Comparison of ENCODE assay signal across 8 cellular contexts in genomic region chr11:62171261-62171723, GRCh38. TPM values are rescaled to one million over a fixed set of nuclear protein-coding genes. Genes with fewer than 3 reads are reported as not detected.
DNase-seq lines count a peak whose midpoint lies in the region; ATAC-seq, FAIRE-seq and TF ChIP-seq lines count a peak whose summit lies in the region.

No MANE protein-coding gene starts in this region.

- DNase-seq in CD1c-positive myeloid dendritic cell (ENCODE audit: extremely low spot score) (peak; percentile 85), HT1080 (ENCODE audit: low read depth) (peak; percentile 78), NOMO-1 (lab: John Stamatoyannopoulos, UW; ENCODE audit: unreplicated experiment in 2 of 2) (peak; percentile 67 to 88), H1 (ENCODE audit: low read depth in 1 of 2, low spot score in 2 of 2) (peak; percentile 59 to 91), mesendoderm (peak; percentile 92)
- DNase-seq in activated CD8-positive, alpha-beta memory T cell treated with anti-CD3 and anti-CD28 coated beads for 24 hours = peak; percentile 85
- DNase-seq in stimulated activated CD8-positive, alpha-beta memory T cell treated with anti-CD3 and anti-CD28 coated beads, Interleukin-4, amount 100 ng/mL, for 1 hour (ENCODE audit: low read depth in 2 of 2, low spot score in 1 of 2) = peak; percentile 30 to 46

- no peaks in the 10 kb centered on the region for H4K20me1 ChIP-seq in H1 (replicated peaks in 1 of 2; ENCODE audit: control insufficient read depth in 1 of 2, insufficient read depth in 2 of 2, low read length in 2 of 2)

- H2BK15ac ChIP-seq in H1 (ENCODE audit: low read length) = no peak overlapping the region
- H2BK15ac ChIP-seq in mesendoderm (replicated peaks; ENCODE audit: low read depth) = no peak overlapping the region

- H3K79me2 ChIP-seq in H1 (ENCODE audit: control insufficient read depth in 1 of 2, insufficient read depth in 2 of 2, low read length in 2 of 2) = no peaks in the 10 kb centered on the region
- no peaks in the 10 kb centered on the region for H3K79me2 ChIP-seq in mesendoderm (ENCODE audit: control insufficient read depth, insufficient read depth, low read length)

- no peak overlapping the region for H3K9ac ChIP-seq in H1 (replicated peaks in 1 of 4; ENCODE audit: extremely low read depth in 1 of 4, low read depth in 3 of 4, low read length in 3 of 4)
- no peak overlapping the region for H3K9ac ChIP-seq in mesendoderm (ENCODE audit: low read length)

- no peak overlapping the region for H2BK20ac ChIP-seq in H1 (ENCODE audit: low read length)

- H3K56ac ChIP-seq in H1 (replicated peaks; ENCODE audit: insufficient read length, low read depth, low read length) (no peak overlapping the region), mesendoderm (ENCODE audit: low read length) (no peak overlapping the region)

- H3K36me3 ChIP-seq in H1 (ENCODE audit: control insufficient read depth in 2 of 4, insufficient read depth in 4 of 4, low read length in 3 of 4) = no peaks in the 10 kb centered on the region
- H3K36me3 ChIP-seq in mesendoderm (ENCODE audit: control insufficient read depth, insufficient read depth, low read length) = no peaks in the 10 kb centered on the region

- H3K79me1 ChIP-seq in H1 (ENCODE audit: low read depth, low read length) (no peaks in the 10 kb centered on the region), mesendoderm (ENCODE audit: low read length) (no peaks in the 10 kb centered on the region)

- H3K4ac ChIP-seq in H1 (replicated peaks; ENCODE audit: insufficient read length, low read depth, low read length) = no peak overlapping the region
- H3K4ac ChIP-seq in mesendoderm (ENCODE audit: low read depth, low read length) = no peak overlapping the region

- H3K18ac ChIP-seq in H1 (ENCODE audit: extremely low read depth, low read length) (no peak overlapping the region), mesendoderm (ENCODE audit: low read length) (no peak overlapping the region)

- no peak overlapping the region for H4K8ac ChIP-seq in H1 (ENCODE audit: extremely low read depth, insufficient read depth, low read length)
- H4K8ac ChIP-seq in mesendoderm (ENCODE audit: low read depth, low read length) = no peak overlapping the region

- H2AK5ac ChIP-seq in H1 (ENCODE audit: low read depth, low read length) = no peak overlapping the region
- no peak overlapping the region for H2AK5ac ChIP-seq in mesendoderm (ENCODE audit: low read length)

- H2BK12ac ChIP-seq in H1 (ENCODE audit: low read depth, low read length) = no peak overlapping the region; the same call in 1 of the 2 replicates

- TF ChIP-seq RAD21 in H1 (IDR thresholded peaks at IDR 0.05 in 1 of 2, conservative IDR thresholded peaks at IDR 0.05 in 1 of 2; ENCODE audit: low read depth in 2 of 2, low read length in 2 of 2) = peak; percentile 80 to 81

- 28% methylated on average over 14 of the region's 14 CpGs; no CpG with 5 or more reads in 1 of the 2 experiments for WGBS in H1 (ENCODE audit: extremely low coverage in 1 of 2, insufficient coverage in 1 of 2, insufficient read length in 1 of 2, insufficient replicate concordance in 2 of 2, low coverage in 1 of 2, low lambda C conversion rate in 2 of 2, missing lambda C conversion rate in 1 of 2), 2 experiments
- 100% methylated on average over 1 of the region's 14 CpGs for WGBS in mesendoderm (ENCODE audit: extremely low coverage, insufficient coverage, low lambda C conversion rate)

- POLR2A ChIA-PET in H1 (lab: Charles Lee; ENCODE audit: partially characterized antibody) = interaction anchor here (0.6 kb wide), 1 partner anchor 649 kb away, joined by 3 read pairs; no protein-coding TSS in a partner anchor

- no peak overlapping the region for H4K91ac ChIP-seq in H1 (replicated peaks; ENCODE audit: insufficient read length, low read length)

- H2BK5ac ChIP-seq in H1 (ENCODE audit: low read depth, low read length) (no peak overlapping the region), mesendoderm (ENCODE audit: low read length) (no peak overlapping the region)

- H2BK120ac ChIP-seq in H1 (replicated peaks; ENCODE audit: low read depth, low read length) = no peak overlapping the region
- H2BK120ac ChIP-seq in mesendoderm (ENCODE audit: low read depth, low read length) = no peak overlapping the region

- H3K14ac ChIP-seq in H1 (ENCODE audit: insufficient read length) = no peak overlapping the region

- peak in 2 of 3 experiments; percentile 80 to 96; a peak in 3 of 4 replicates for TF ChIP-seq CTCF in H1 (IDR thresholded peaks at IDR 0.05; ENCODE audit: control extremely low read depth in 1 of 3, insufficient read depth in 1 of 3, low read depth in 1 of 3, low read length in 3 of 3)

- no peak for TF ChIP-seq POLR2A in H1 (IDR thresholded peaks at IDR 0.05; ENCODE audit: control extremely low read depth in 1 of 2, low read depth in 2 of 2, low read length in 2 of 2)

- no peak for TF ChIP-seq EP300 in H1 (IDR thresholded peaks at IDR 0.05; ENCODE audit: borderline replicate concordance in 1 of 2, low read depth in 2 of 2, low read length in 2 of 2)

- H3K23me2 ChIP-seq in H1 (ENCODE audit: low read depth, low read length) = no peaks in the 10 kb centered on the region

- no peaks in the 10 kb centered on the region for H3K9me3 ChIP-seq in H1 (ENCODE audit: insufficient read depth in 2 of 2, low read depth in 1 of 2, low read length in 1 of 2)

- H3K27ac ChIP-seq in H1 (ENCODE audit: low read depth, low read length) (no peak overlapping the region), mesendoderm (ENCODE audit: low read depth, low read length) (no peak overlapping the region)

- peak overlapping the region; percentile 99 for H2AFZ ChIP-seq in H1 (ENCODE audit: low read length)

- ATAC-seq in HG03432 (IDR thresholded peaks at IDR 0.05; ENCODE audit: unreplicated experiment) = no peak

- CTCF ChIA-PET in H1 (lab: Charles Lee; ENCODE audit: partially characterized antibody) = interaction anchor here (0.5 to 4.2 kb wide), 40 partner anchors 8 to 301 kb away, joined by 3 to 35 read pairs (median 4); partner anchors contain the start of genes SCGB1D1, SCGB1D2, SCGB2A1 and SCGB2A2

- H3K4me2 ChIP-seq in H1 (ENCODE audit: insufficient read depth in 1 of 2, low read depth in 2 of 2, low read length in 2 of 2) (peak overlapping the region; percentile 12 to 23; a peak in 1 of 4 replicates), mesendoderm (ENCODE audit: low read length) (no peak overlapping the region)

- H4K5ac ChIP-seq in H1 (ENCODE audit: insufficient read length, low read depth, low read length) (no peak overlapping the region), mesendoderm (ENCODE audit: low read length) (no peak overlapping the region)

- H3K23ac ChIP-seq in H1 (ENCODE audit: insufficient read length) (no peak overlapping the region), mesendoderm (ENCODE audit: low read length) (no peak overlapping the region)

- H3K27me3 ChIP-seq in H1 (replicated peaks in 1 of 4; ENCODE audit: control insufficient read depth in 3 of 4, extremely low read depth in 1 of 4, insufficient read depth in 3 of 4, low read length in 3 of 4) (no peaks in the 10 kb centered on the region), mesendoderm (ENCODE audit: insufficient read depth, low read length, poor library complexity) (no peaks in the 10 kb centered on the region)

- H3K4me3 ChIP-seq in H1 (ENCODE audit: extremely low read depth in 1 of 4, insufficient read depth in 2 of 4, low read depth in 3 of 4, low read length in 4 of 4) (no peak overlapping the region), mesendoderm (ENCODE audit: low read length) (no peak overlapping the region)

- FAIRE-seq in H1 (lab: Jason Lieb, UNC) = peak; percentile 92

- H3K4me1 ChIP-seq in H1 (replicated peaks in 1 of 4; ENCODE audit: control insufficient read depth in 3 of 4, insufficient read depth in 4 of 4, low read length in 3 of 4) = no peaks in the 10 kb centered on the region
- no peaks in the 10 kb centered on the region for H3K4me1 ChIP-seq in mesendoderm (ENCODE audit: control insufficient read depth, low read depth, low read length)

RNA-seq across cellular contexts. Expression of gene SCGB1D1, which starts 18.7 kb away (rescaled TPM):
- total RNA-seq in HT1080 (2014; rRNA removed; shearing (Covaris generic)) = not detected in 2 replicates
- polyA plus RNA-seq in HT1080 (2015; cell fraction: cytosol; rRNA removed) = not detected in 2 replicates
- not detected in 2 replicates for polyA plus RNA-seq in HT1080 (2015; cell fraction: nucleus; rRNA removed)
- total RNA-seq in H1 (2021; fragmentation: NEBNext Ultra II Directional; extraction: Animal tissue kit (Norgen Biotek cat#: 25700)) = not detected in 2 replicates
- not detected in 2 replicates for polyA plus RNA-seq in H1 (2011; rRNA removed)
- not detected for polyA plus RNA-seq in H1 (2011; cell fraction: cytosol; rRNA removed)
- polyA plus RNA-seq in H1 (2011; cell fraction: nucleus; rRNA removed) = not detected
- not detected in 4 replicates for polyA plus RNA-seq in H1 (2012, experiment 1 of 2)
- polyA plus RNA-seq in H1 (2012, experiment 2 of 2) = not detected
- not detected for polyA plus RNA-seq in H1 (2013, experiment 1 of 2)
- not detected for polyA plus RNA-seq in H1 (2013, experiment 2 of 2)
- not detected in 2 replicates for polyA minus RNA-seq in H1 (2011; rRNA and poly(A)+ RNA removed)
- not detected for polyA minus RNA-seq in H1 (2011; cell fraction: cytosol; rRNA and poly(A)+ RNA removed)
- polyA minus RNA-seq in H1 (2011; cell fraction: nucleus; rRNA and poly(A)+ RNA removed) = not detected
- not detected for polyA plus RNA-seq in mesendoderm (2013, experiment 1 of 2)
- polyA plus RNA-seq in mesendoderm (2013, experiment 2 of 2) = not detected

RNA-seq across cellular contexts. Expression of gene SCGB2A1, which starts 37.2 kb away (rescaled TPM):
- total RNA-seq in HT1080 (2014; rRNA removed; shearing (Covaris generic)) = not detected in 2 replicates
- not detected in 2 replicates for polyA plus RNA-seq in HT1080 (2015; cell fraction: cytosol; rRNA removed)
- polyA plus RNA-seq in HT1080 (2015; cell fraction: nucleus; rRNA removed) = not detected in 2 replicates
- not detected in 2 replicates for total RNA-seq in H1 (2021; fragmentation: NEBNext Ultra II Directional; extraction: Animal tissue kit (Norgen Biotek cat#: 25700))
- polyA plus RNA-seq in H1 (2011; rRNA removed) = not detected in 2 replicates
- not detected for polyA plus RNA-seq in H1 (2011; cell fraction: cytosol; rRNA removed)
- polyA plus RNA-seq in H1 (2011; cell fraction: nucleus; rRNA removed) = not detected
- not detected in 4 replicates for polyA plus RNA-seq in H1 (2012, experiment 1 of 2)
- polyA plus RNA-seq in H1 (2012, experiment 2 of 2) = not detected
- not detected for polyA plus RNA-seq in H1 (2013, experiment 1 of 2)
- polyA plus RNA-seq in H1 (2013, experiment 2 of 2) = not detected
- not detected in 2 replicates for polyA minus RNA-seq in H1 (2011; rRNA and poly(A)+ RNA removed)
- polyA minus RNA-seq in H1 (2011; cell fraction: cytosol; rRNA and poly(A)+ RNA removed) = not detected
- not detected for polyA minus RNA-seq in H1 (2011; cell fraction: nucleus; rRNA and poly(A)+ RNA removed)
- polyA plus RNA-seq in mesendoderm (2013, experiment 1 of 2) = not detected
- not detected for polyA plus RNA-seq in mesendoderm (2013, experiment 2 of 2)

RNA-seq across cellular contexts. Expression of gene INCENP, which starts 47.5 kb away (rescaled TPM):
- total RNA-seq in HT1080 (2014; rRNA removed; shearing (Covaris generic)) = 93.5 and 103 TPM in 2 replicates
- 26.2 and 26.5 TPM in 2 replicates for polyA plus RNA-seq in HT1080 (2015; cell fraction: cytosol; rRNA removed)
- polyA plus RNA-seq in HT1080 (2015; cell fraction: nucleus; rRNA removed) = 118 and 128 TPM in 2 replicates
- 132 TPM in 2 replicates for total RNA-seq in H1 (2021; fragmentation: NEBNext Ultra II Directional; extraction: Animal tissue kit (Norgen Biotek cat#: 25700))
- polyA plus RNA-seq in H1 (2011; rRNA removed) = 25.4 and 47.9 TPM in 2 replicates
- polyA plus RNA-seq in H1 (2011; cell fraction: cytosol; rRNA removed) = 34.6 TPM
- polyA plus RNA-seq in H1 (2011; cell fraction: nucleus; rRNA removed) = 114 TPM
- polyA plus RNA-seq in H1 (2012, experiment 1 of 2) = 42.2 to 60.3 TPM (median 55.6 TPM) in 4 replicates
- polyA plus RNA-seq in H1 (2012, experiment 2 of 2) = 22.5 TPM
- 40.1 TPM for polyA plus RNA-seq in H1 (2013, experiment 1 of 2)
- polyA plus RNA-seq in H1 (2013, experiment 2 of 2) = 37.8 TPM
- polyA minus RNA-seq in H1 (2011; rRNA and poly(A)+ RNA removed) = 39.7 and 43.3 TPM in 2 replicates
- 69.2 TPM for polyA minus RNA-seq in H1 (2011; cell fraction: cytosol; rRNA and poly(A)+ RNA removed)
- 66.6 TPM for polyA minus RNA-seq in H1 (2011; cell fraction: nucleus; rRNA and poly(A)+ RNA removed)
- polyA plus RNA-seq in mesendoderm (2013, experiment 1 of 2) = 33.6 TPM
- polyA plus RNA-seq in mesendoderm (2013, experiment 2 of 2) = 33.1 TPM

Comparison
In these comparisons a context has a peak if more than half of its experiments do, and no peak if none do; other contexts are left out.
1. DNase-seq: peak in every context shown above with its lines; median percentile 92 in mesendoderm; 85 in CD1c-positive myeloid dendritic cell; 85 in activated CD8-positive, alpha-beta memory T cell treated with anti-CD3 and anti-CD28 coated beads for 24 hours; 78 in HT1080; 78 in NOMO-1; 75 in H1; 38 in stimulated activated CD8-positive, alpha-beta memory T cell treated with anti-CD3 and anti-CD28 coated beads, Interleukin-4, amount 100 ng/mL, for 1 hour.